Comparison of ENCODE assay signal across 9 cellular contexts in the genomic region with DNA sequence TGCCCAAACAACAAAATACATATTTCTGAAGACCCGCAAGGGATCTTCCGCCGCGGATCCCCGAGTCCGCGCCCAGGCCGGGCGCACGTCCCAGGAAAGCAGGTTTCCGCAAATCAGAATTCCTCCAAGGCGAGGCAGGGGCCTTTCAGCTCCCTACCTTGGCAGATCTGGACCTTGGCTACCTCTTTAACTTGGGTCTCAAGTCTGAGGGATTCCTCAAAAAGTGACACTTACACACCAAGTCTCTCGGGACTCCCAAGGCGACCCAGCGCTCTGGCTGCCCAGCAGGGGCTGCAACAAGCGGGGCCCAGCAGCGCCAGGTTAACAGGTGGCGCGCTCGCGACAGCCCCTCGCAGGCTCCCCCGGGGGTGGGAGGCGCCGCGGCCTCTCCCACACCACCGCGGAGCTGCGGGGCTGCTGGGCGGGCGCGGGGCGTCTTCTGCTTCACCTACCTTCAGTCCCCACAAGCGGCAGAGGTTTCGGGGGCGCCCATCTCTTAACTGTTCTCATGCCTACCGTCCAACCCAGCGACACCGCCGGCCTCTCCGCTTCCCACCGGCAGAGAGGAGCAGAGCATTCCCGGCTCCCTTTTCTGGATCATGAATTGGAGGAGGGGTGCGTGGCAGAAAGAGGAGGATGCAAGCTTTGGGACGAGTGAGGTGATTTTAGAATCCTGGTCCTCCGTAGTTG. TPM values are rescaled to one million over a fixed set of nuclear protein-coding genes. Genes with fewer than 3 reads are reported as not detected.
DNase-seq lines count a peak whose midpoint lies in the region; ATAC-seq and TF ChIP-seq lines count a peak whose summit lies in the region.
"Had no signal": no experiment of that assay in that cellular context is flagged by ENCODE, and none has a peak within 500 bp of the region (broad histone marks: within the 10 kb centered on the region; RNA-seq: fewer than 3 reads in every experiment).

No MANE protein-coding gene starts in this region.

- H3K27me3 Mint-ChIP-seq in activated naive CD8-positive, alpha-beta T cell treated with anti-CD3 and anti-CD28 coated beads for 36 hours: peaks cover 89% of the 10 kb centered on the region
- peaks cover 88% of the 10 kb centered on the region for H3K27me3 Mint-ChIP-seq in activated naive CD8-positive, alpha-beta T cell treated with anti-CD3 and anti-CD28 coated beads, Interleukin-2, amount 50 U/mL, for 24 hours
- H3K27me3 Mint-ChIP-seq in activated naive CD8-positive, alpha-beta T cell treated with anti-CD3 and anti-CD28 coated beads, Interleukin-2, amount 10 ng/mL, durations not matched to agents 7 days and 5 days: peaks cover 84% of the 10 kb centered on the region

- H3K9me3 ChIP-seq in thoracic aorta: no peaks in the 10 kb centered on the region

- POLR2A ChIA-PET in activated naive CD8-positive, alpha-beta T cell treated with anti-CD3 and anti-CD28 coated beads, Interleukin-2, amount 10 ng/mL, durations not matched to agents 7 days and 5 days (lab: Charles Lee): no interaction called here

- no peak for DNase-seq in activated naive CD8-positive, alpha-beta T cell treated with anti-CD3 and anti-CD28 coated beads for 36 hours
- no peak for DNase-seq in activated naive CD8-positive, alpha-beta T cell treated with anti-CD3 and anti-CD28 coated beads, Interleukin-2, amount 50 U/mL, for 24 hours
- DNase-seq in activated naive CD8-positive, alpha-beta T cell treated with anti-CD3 and anti-CD28 coated beads, Interleukin-2, amount 10 ng/mL, durations not matched to agents 7 days and 5 days: peak; percentile 35
- DNase-seq in lower leg skin (ENCODE audit: low spot score in 2 of 2) (no peak), thoracic aorta (ENCODE audit: low spot score) (no peak), GOT3 (lab: John Stamatoyannopoulos, UW) (no peak)
- DNase-seq: stimulated activated CD4-positive, alpha-beta T cell treated with anti-CD3 and anti-CD28 coated beads, Interleukin-12 subunit alpha, Interleukin-12 subunit beta, amount 100 ng/mL, for 4 hours had no signal

- TF ChIP-seq CTCF in lower leg skin (IDR thresholded peaks at IDR 0.05): no peak
- TF ChIP-seq CTCF in thoracic aorta (IDR thresholded peaks at IDR 0.05): no peak

- peaks cover 16% of the 10 kb centered on the region for H3K9me3 Mint-ChIP-seq in activated naive CD8-positive, alpha-beta T cell treated with anti-CD3 and anti-CD28 coated beads for 36 hours
- peaks cover 30% of the 10 kb centered on the region for H3K9me3 Mint-ChIP-seq in activated naive CD8-positive, alpha-beta T cell treated with anti-CD3 and anti-CD28 coated beads, Interleukin-2, amount 50 U/mL, for 24 hours
- H3K9me3 Mint-ChIP-seq in activated naive CD8-positive, alpha-beta T cell treated with anti-CD3 and anti-CD28 coated beads, Interleukin-2, amount 10 ng/mL, durations not matched to agents 7 days and 5 days: peaks cover 4% of the 10 kb centered on the region

- H3K4me1 Mint-ChIP-seq in activated naive CD8-positive, alpha-beta T cell treated with anti-CD3 and anti-CD28 coated beads for 36 hours: peaks cover 16% of the 10 kb centered on the region
- peaks cover 20% of the 10 kb centered on the region for H3K4me1 Mint-ChIP-seq in activated naive CD8-positive, alpha-beta T cell treated with anti-CD3 and anti-CD28 coated beads, Interleukin-2, amount 50 U/mL, for 24 hours
- peaks cover 10% of the 10 kb centered on the region for H3K4me1 Mint-ChIP-seq in activated naive CD8-positive, alpha-beta T cell treated with anti-CD3 and anti-CD28 coated beads, Interleukin-2, amount 10 ng/mL, durations not matched to agents 7 days and 5 days

- H3K4me3 Mint-ChIP-seq in activated naive CD8-positive, alpha-beta T cell treated with anti-CD3 and anti-CD28 coated beads for 36 hours: peak overlapping the region; percentile 29
- H3K4me3 Mint-ChIP-seq in activated naive CD8-positive, alpha-beta T cell treated with anti-CD3 and anti-CD28 coated beads, Interleukin-2, amount 50 U/mL, for 24 hours: no peak overlapping the region
- no peak overlapping the region for H3K4me3 Mint-ChIP-seq in activated naive CD8-positive, alpha-beta T cell treated with anti-CD3 and anti-CD28 coated beads, Interleukin-2, amount 10 ng/mL, durations not matched to agents 7 days and 5 days

- H3K4me1 ChIP-seq in thoracic aorta (ENCODE audit: control insufficient read depth in 1 of 2, low read depth in 2 of 2): peaks cover 3 to 16% of the 10 kb centered on the region in 2 donors

- no peak overlapping the region for H3K27ac Mint-ChIP-seq in activated naive CD8-positive, alpha-beta T cell treated with anti-CD3 and anti-CD28 coated beads for 36 hours
- no peak overlapping the region for H3K27ac Mint-ChIP-seq in activated naive CD8-positive, alpha-beta T cell treated with anti-CD3 and anti-CD28 coated beads, Interleukin-2, amount 50 U/mL, for 24 hours
- H3K27ac Mint-ChIP-seq in activated naive CD8-positive, alpha-beta T cell treated with anti-CD3 and anti-CD28 coated beads, Interleukin-2, amount 10 ng/mL, durations not matched to agents 7 days and 5 days: no peak overlapping the region

- TF ChIP-seq POLR2A in lower leg skin (IDR thresholded peaks at IDR 0.05): no peak

- intact Hi-C loops in lower leg skin (cut with DNase I; ENCODE audit: low total_unique reads): no loop called here

- WGBS in lower leg skin, 2 donors: 4 to 5% methylated on average over 26 to 42 of the region's 46 CpGs

- H3K36me3 Mint-ChIP-seq in activated naive CD8-positive, alpha-beta T cell treated with anti-CD3 and anti-CD28 coated beads for 36 hours: peaks cover 14% of the 10 kb centered on the region
- peaks cover 19% of the 10 kb centered on the region for H3K36me3 Mint-ChIP-seq in activated naive CD8-positive, alpha-beta T cell treated with anti-CD3 and anti-CD28 coated beads, Interleukin-2, amount 50 U/mL, for 24 hours (ENCODE audit: low read depth)
- peaks cover 6% of the 10 kb centered on the region for H3K36me3 Mint-ChIP-seq in activated naive CD8-positive, alpha-beta T cell treated with anti-CD3 and anti-CD28 coated beads, Interleukin-2, amount 10 ng/mL, durations not matched to agents 7 days and 5 days

- peaks cover 75% of the 10 kb centered on the region for H3K27me3 ChIP-seq in thoracic aorta (replicated peaks; ENCODE audit: insufficient read depth)

- H3K4me3 ChIP-seq in lower leg skin (ENCODE audit: low read depth, poor library complexity, severe bottlenecking): peak overlapping the region; percentile 24
- peak overlapping the region; percentile 43 for H3K4me3 ChIP-seq in thoracic aorta

- no peak for ATAC-seq in activated naive CD8-positive, alpha-beta T cell treated with anti-CD3 and anti-CD28 coated beads, Interleukin-2, amount 50 U/mL, for 24 hours
- no peak for ATAC-seq in activated naive CD8-positive, alpha-beta T cell treated with anti-CD3 and anti-CD28 coated beads, Interleukin-2, amount 10 ng/mL, durations not matched to agents 7 days and 5 days (ENCODE audit: low read depth)
- ATAC-seq in thoracic aorta (ENCODE audit: insufficient number of reproducible peaks, low FRiP score, low read depth) (no peak), HG02642 (IDR thresholded peaks at IDR 0.05; ENCODE audit: poor library complexity, unreplicated experiment) (no peak), HG03565 (IDR thresholded peaks at IDR 0.05; ENCODE audit: unreplicated experiment) (no peak)

- no peaks in the 10 kb centered on the region for H3K36me3 ChIP-seq in thoracic aorta

- H3K27ac ChIP-seq in thoracic aorta: no peak overlapping the region

RNA-seq across cellular contexts. Expression of a gene that starts 0.4 kb away (rescaled TPM):
- total RNA-seq in activated naive CD8-positive, alpha-beta T cell treated with anti-CD3 and anti-CD28 coated beads for 36 hours: not detected
- total RNA-seq in activated naive CD8-positive, alpha-beta T cell treated with anti-CD3 and anti-CD28 coated beads, Interleukin-2, amount 10 ng/mL, durations not matched to agents 7 days and 5 days: not detected
- total RNA-seq in lower leg skin (1 to 10 TPM in 1 of 4 donors, under 1 TPM in 3; 0.66 to 1.1 (median 0.75) TPM), thoracic aorta (not detected)
